ENCODE assay signal across 11 cellular contexts in the genomic region with DNA sequence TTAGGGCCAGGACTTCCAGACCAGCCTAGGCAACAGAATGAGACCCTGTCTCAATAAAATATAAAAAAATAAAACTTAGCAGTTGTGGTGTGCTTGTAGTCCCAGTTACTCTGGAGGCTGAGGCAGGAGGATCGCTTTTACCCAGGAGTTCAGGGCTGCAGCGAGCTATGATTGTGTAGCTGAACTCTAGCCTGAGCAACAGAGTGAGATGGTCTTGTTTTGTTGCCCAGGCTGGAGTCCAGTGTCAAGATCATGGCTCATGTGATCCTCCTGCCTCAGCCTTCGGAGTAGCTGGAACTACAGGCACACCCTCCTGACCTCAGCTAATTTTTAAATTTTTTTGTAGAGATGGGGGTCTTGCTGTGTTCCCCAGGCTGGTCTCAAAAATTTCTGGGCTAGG. TPM values are rescaled to one million over a fixed set of nuclear protein-coding genes. Genes with fewer than 3 reads are reported as not detected.
DNase-seq lines count a peak whose midpoint lies in the region; ATAC-seq and TF ChIP-seq lines count a peak whose summit lies in the region.
"Had no signal": no experiment of that assay in that cellular context is flagged by ENCODE, and none has a peak within 500 bp of the region (broad histone marks: within the 10 kb centered on the region; RNA-seq: fewer than 3 reads in every experiment).

No MANE protein-coding gene starts in this region.

- no peak overlapping the region for H2BK15ac ChIP-seq in neuronal stem cell (ENCODE audit: low read length)

- H3K79me1 ChIP-seq in neuronal stem cell (ENCODE audit: low read depth, low read length), result peaks cover 2% of the 10 kb centered on the region

- no peak for DNase-seq in activated CD8-positive, alpha-beta memory T cell treated with anti-CD3 and anti-CD28 coated beads, Interleukin-2, amount 10 ng/mL, durations not matched to agents 7 days and 5 days
- no peak for DNase-seq in activated CD8-positive, alpha-beta memory T cell treated with anti-CD3 and anti-CD28 coated beads, Interleukin-2, amount 50 U/mL, for 48 hours
- DNase-seq in adipocyte (ENCODE audit: low read depth) (no peak), mesothelial cell of epicardium (ENCODE audit: low spot score in 2 of 2, unreplicated experiment in 2 of 2) (no peak), neuronal stem cell (ENCODE audit: low spot score) (no peak), ACHN (no peak)
- DNase-seq: foreskin fibroblast, nephron progenitor cell had no signal

- H3K4me1 Mint-ChIP-seq in activated CD8-positive, alpha-beta memory T cell treated with anti-CD3 and anti-CD28 coated beads, Interleukin-2, amount 10 ng/mL, durations not matched to agents 7 days and 5 days, result peaks cover 31% of the 10 kb centered on the region
- peaks cover 34% of the 10 kb centered on the region for H3K4me1 Mint-ChIP-seq in mesothelial cell of epicardium

- CTCF ChIA-PET in activated CD8-positive, alpha-beta memory T cell treated with anti-CD3 and anti-CD28 coated beads, Interleukin-2, amount 10 ng/mL, durations not matched to agents 7 days and 5 days (lab: Charles Lee), result interaction anchor here (3.8 to 4.7 kb wide), 2 partner anchors 10 kb away, joined by 19 to 62 read pairs; partner anchors contain the start of gene HOOK2

- peaks cover 62% of the 10 kb centered on the region for H3K4me1 ChIP-seq in adipocyte (ENCODE audit: control insufficient read depth, insufficient read depth, low read length)
- H3K4me1 ChIP-seq in thymus (ENCODE audit: control insufficient read depth, insufficient read depth, low read length), result peaks cover 27% of the 10 kb centered on the region
- peaks cover 29 to 64% of the 10 kb centered on the region in 2 donors for H3K4me1 ChIP-seq in neuronal stem cell (ENCODE audit: control insufficient read depth in 2 of 2, insufficient read depth in 1 of 2, low read depth in 1 of 2, low read length in 2 of 2)

- no peaks in the 10 kb centered on the region for H3K36me3 ChIP-seq in adipocyte (ENCODE audit: control insufficient read depth, insufficient read depth, low read length, severe bottlenecking)
- no peaks in the 10 kb centered on the region for H3K36me3 ChIP-seq in thymus (ENCODE audit: control insufficient read depth, insufficient read depth)
- H3K36me3 ChIP-seq in neuronal stem cell (replicated peaks in 1 of 2; ENCODE audit: control insufficient read depth in 2 of 2, insufficient read depth in 2 of 2, low read length in 2 of 2), result no peaks in the 10 kb centered on the region

- no peaks in the 10 kb centered on the region for H3K27me3 ChIP-seq in adipocyte (replicated peaks; ENCODE audit: control insufficient read depth, insufficient read depth, low read length)
- peaks cover 14% of the 10 kb centered on the region for H3K27me3 ChIP-seq in thymus (ENCODE audit: control insufficient read depth, insufficient read depth)
- H3K27me3 ChIP-seq in neuronal stem cell (ENCODE audit: control insufficient read depth in 3 of 3, insufficient read depth in 3 of 3, low read depth in 1 of 3, low read length in 3 of 3), result peaks cover 0 to 14% (median 0%) of the 10 kb centered on the region in 3 experiments

- H2BK5ac ChIP-seq in neuronal stem cell (ENCODE audit: low read length), result no peak overlapping the region

- H3K23ac ChIP-seq in neuronal stem cell (ENCODE audit: low read depth, low read length, poor library complexity), result no peak overlapping the region

- H3K9ac ChIP-seq in adipocyte (ENCODE audit: low read length) (peak overlapping the region; percentile 9), neuronal stem cell (ENCODE audit: low read depth, low read length, poor library complexity) (no peak overlapping the region)

- H3K27ac Mint-ChIP-seq in activated CD8-positive, alpha-beta memory T cell treated with anti-CD3 and anti-CD28 coated beads, Interleukin-2, amount 10 ng/mL, durations not matched to agents 7 days and 5 days, result peak overlapping the region; percentile 71
- H3K27ac Mint-ChIP-seq in mesothelial cell of epicardium, result peak overlapping the region; percentile 68
- H3K27ac Mint-ChIP-seq: nephron progenitor cell had no signal

- no peak overlapping the region for H3K4ac ChIP-seq in neuronal stem cell (ENCODE audit: low read length)

- no peak overlapping the region for H3K14ac ChIP-seq in neuronal stem cell (ENCODE audit: low read length)

- H3K27me3 Mint-ChIP-seq in activated CD8-positive, alpha-beta memory T cell treated with anti-CD3 and anti-CD28 coated beads, Interleukin-2, amount 10 ng/mL, durations not matched to agents 7 days and 5 days, result no peaks in the 10 kb centered on the region
- no peaks in the 10 kb centered on the region for H3K27me3 Mint-ChIP-seq in mesothelial cell of epicardium (ENCODE audit: low read depth)
- H3K27me3 Mint-ChIP-seq: activated B cell treated with CpG ODN at 0.5 μM for 24 hours had no signal

- H3K36me3 Mint-ChIP-seq in activated CD8-positive, alpha-beta memory T cell treated with anti-CD3 and anti-CD28 coated beads, Interleukin-2, amount 10 ng/mL, durations not matched to agents 7 days and 5 days, result peaks cover 1% of the 10 kb centered on the region
- no peaks in the 10 kb centered on the region for H3K36me3 Mint-ChIP-seq in mesothelial cell of epicardium

- WGBS in thymus, result 96% methylated on average over 3 of the region's 3 CpGs
- no CpG with 5 or more reads among the region's 3 CpGs for WGBS in neuronal stem cell (ENCODE audit: extremely low coverage in 2 of 2, insufficient read length in 2 of 2, insufficient replicate concordance in 1 of 2), 2 donors

- H4K8ac ChIP-seq in neuronal stem cell (ENCODE audit: low read depth, low read length), result no peak overlapping the region

- H3K18ac ChIP-seq in neuronal stem cell (ENCODE audit: low read length), result no peak overlapping the region

- in situ Hi-C loops in ACHN (cut with HindIII; ENCODE audit: low pct_ligation_motif_present, low pct_unique_long_range_greater_than_20kb, low sequenced_read_pairs), result no loop called here

- H2AK5ac ChIP-seq in neuronal stem cell (ENCODE audit: low read depth, low read length), result no peak overlapping the region

- H4K91ac ChIP-seq in neuronal stem cell (ENCODE audit: low read depth, low read length, poor library complexity), result no peak overlapping the region

- H2BK120ac ChIP-seq in neuronal stem cell (ENCODE audit: low read depth, low read length), result no peak overlapping the region

- H3K4me2 ChIP-seq in neuronal stem cell (ENCODE audit: insufficient read depth, low read length, poor library complexity, severe bottlenecking), result no peak overlapping the region

- TF ChIP-seq CTCF in mesothelial cell of epicardium (IDR thresholded peaks at IDR 0.05; ENCODE audit: unreplicated experiment), result no peak

- no peak overlapping the region for H2AFZ ChIP-seq in neuronal stem cell (ENCODE audit: low read length)

- H3K27ac ChIP-seq in thymus (ENCODE audit: low read depth) (peak overlapping the region; percentile 89), neuronal stem cell (replicated peaks; ENCODE audit: low read length) (no peak overlapping the region)

- no peak overlapping the region for H3K4me3 Mint-ChIP-seq in activated CD8-positive, alpha-beta memory T cell treated with anti-CD3 and anti-CD28 coated beads, Interleukin-2, amount 10 ng/mL, durations not matched to agents 7 days and 5 days
- no peak overlapping the region for H3K4me3 Mint-ChIP-seq in mesothelial cell of epicardium
- H3K4me3 Mint-ChIP-seq: nephron progenitor cell had no signal

- H2BK12ac ChIP-seq in neuronal stem cell (ENCODE audit: low read length), result no peak overlapping the region

- no peaks in the 10 kb centered on the region for H3K9me3 ChIP-seq in adipocyte (ENCODE audit: control insufficient read depth, low read length)
- H3K9me3 ChIP-seq in thymus (ENCODE audit: control insufficient read depth), result no peaks in the 10 kb centered on the region
- no peaks in the 10 kb centered on the region for H3K9me3 ChIP-seq in neuronal stem cell (replicated peaks in 1 of 2; ENCODE audit: control insufficient read depth in 2 of 2, insufficient read depth in 1 of 2, low read depth in 1 of 2, low read length in 2 of 2)

- ATAC-seq in activated CD8-positive, alpha-beta memory T cell treated with anti-CD3 and anti-CD28 coated beads, Interleukin-2, amount 10 ng/mL, durations not matched to agents 7 days and 5 days, result no peak
- no peak for ATAC-seq in GM21447 (IDR thresholded peaks at IDR 0.05; ENCODE audit: unreplicated experiment)

- H3K4me3 ChIP-seq in adipocyte (ENCODE audit: low read length) (no peak overlapping the region), thymus (ENCODE audit: low read length) (no peak overlapping the region), neuronal stem cell (ENCODE audit: low read length in 2 of 2) (no peak overlapping the region)

- H3K9me3 Mint-ChIP-seq in activated CD8-positive, alpha-beta memory T cell treated with anti-CD3 and anti-CD28 coated beads, Interleukin-2, amount 10 ng/mL, durations not matched to agents 7 days and 5 days (ENCODE audit: low read depth), result no peaks in the 10 kb centered on the region
- H3K9me3 Mint-ChIP-seq in mesothelial cell of epicardium, result no peaks in the 10 kb centered on the region
- H3K9me3 Mint-ChIP-seq: activated B cell treated with CpG ODN at 0.5 μM for 24 hours, nephron progenitor cell had no signal

RNA-seq across cellular contexts. Expression of gene JUNB, which starts 4.3 kb away (rescaled TPM):
- 100 to 1,000 TPM; 142 to 191 TPM for total RNA-seq in activated CD8-positive, alpha-beta memory T cell treated with anti-CD3 and anti-CD28 coated beads, Interleukin-2, amount 10 ng/mL, durations not matched to agents 7 days and 5 days
- 160 to 169 TPM (median 164 TPM) in 3 replicates for total RNA-seq in mesothelial cell of epicardium
- 139 TPM for polyA plus RNA-seq in thymus
- polyA plus RNA-seq in neuronal stem cell (2013, experiment 1 of 2), result 6.1 TPM
- 5.9 TPM for polyA plus RNA-seq in neuronal stem cell (2013, experiment 2 of 2)

RNA-seq across cellular contexts. Expression of gene HOOK2, which starts 11.6 kb away (rescaled TPM):
- total RNA-seq in activated CD8-positive, alpha-beta memory T cell treated with anti-CD3 and anti-CD28 coated beads, Interleukin-2, amount 10 ng/mL, durations not matched to agents 7 days and 5 days, result 10 to 100 TPM; 16.6 to 18.2 TPM
- total RNA-seq in mesothelial cell of epicardium, result 89.2 to 93.7 TPM (median 92.7 TPM) in 3 replicates
- polyA plus RNA-seq in thymus, result 36.4 TPM
- 15.5 TPM for polyA plus RNA-seq in neuronal stem cell (2013, experiment 1 of 2)
- polyA plus RNA-seq in neuronal stem cell (2013, experiment 2 of 2), result 15.0 TPM

RNA-seq across cellular contexts. Expression of gene PRDX2, which starts 14.7 kb away (rescaled TPM):
- 100 to 1,000 TPM; 168 to 218 TPM for total RNA-seq in activated CD8-positive, alpha-beta memory T cell treated with anti-CD3 and anti-CD28 coated beads, Interleukin-2, amount 10 ng/mL, durations not matched to agents 7 days and 5 days
- 361 to 381 TPM (median 380 TPM) in 3 replicates for total RNA-seq in mesothelial cell of epicardium
- polyA plus RNA-seq in thymus, result 113 TPM
- polyA plus RNA-seq in neuronal stem cell (2013, experiment 1 of 2), result 509 TPM
- 486 TPM for polyA plus RNA-seq in neuronal stem cell (2013, experiment 2 of 2)

RNA-seq across cellular contexts. Expression of gene THSD8, which starts 14.9 kb away (rescaled TPM):
- total RNA-seq in activated CD8-positive, alpha-beta memory T cell treated with anti-CD3 and anti-CD28 coated beads, Interleukin-2, amount 10 ng/mL, durations not matched to agents 7 days and 5 days, result 10 to 100 TPM; 27.9 to 29.8 TPM
- total RNA-seq in mesothelial cell of epicardium, result 8.4 to 11.4 TPM (median 8.8 TPM) in 3 replicates
- polyA plus RNA-seq in thymus, result 4.1 TPM
- 26.3 TPM for polyA plus RNA-seq in neuronal stem cell (2013, experiment 1 of 2)
- 22.2 TPM for polyA plus RNA-seq in neuronal stem cell (2013, experiment 2 of 2)

RNA-seq across cellular contexts. Expression of gene RNASEH2A, which starts 19.4 kb away (rescaled TPM):
- total RNA-seq in activated CD8-positive, alpha-beta memory T cell treated with anti-CD3 and anti-CD28 coated beads, Interleukin-2, amount 10 ng/mL, durations not matched to agents 7 days and 5 days, result 10 to 100 TPM; 53.4 to 58.8 TPM
- 17.5 to 22.7 TPM (median 19.8 TPM) in 3 replicates for total RNA-seq in mesothelial cell of epicardium
- polyA plus RNA-seq in thymus, result 8.4 TPM
- 28.6 TPM for polyA plus RNA-seq in neuronal stem cell (2013, experiment 1 of 2)
- 28.7 TPM for polyA plus RNA-seq in neuronal stem cell (2013, experiment 2 of 2)
